In genomic region chr17:1484586-1485310, GRCh38 we compare ENCODE assay signal across 1 cellular context.
A peak's percentile ranks its signal among the peaks of the same experiment; 100 is the strongest.
TF ChIP-seq lines count a peak whose summit lies in the region.

No MANE protein-coding gene starts in this region.

TF ChIP-seq in HepG2, 621 proteins besides CTCF, POLR2A, EP300 and RAD21 (continued from another document):
- TF ChIP-seq, protein P1, sequence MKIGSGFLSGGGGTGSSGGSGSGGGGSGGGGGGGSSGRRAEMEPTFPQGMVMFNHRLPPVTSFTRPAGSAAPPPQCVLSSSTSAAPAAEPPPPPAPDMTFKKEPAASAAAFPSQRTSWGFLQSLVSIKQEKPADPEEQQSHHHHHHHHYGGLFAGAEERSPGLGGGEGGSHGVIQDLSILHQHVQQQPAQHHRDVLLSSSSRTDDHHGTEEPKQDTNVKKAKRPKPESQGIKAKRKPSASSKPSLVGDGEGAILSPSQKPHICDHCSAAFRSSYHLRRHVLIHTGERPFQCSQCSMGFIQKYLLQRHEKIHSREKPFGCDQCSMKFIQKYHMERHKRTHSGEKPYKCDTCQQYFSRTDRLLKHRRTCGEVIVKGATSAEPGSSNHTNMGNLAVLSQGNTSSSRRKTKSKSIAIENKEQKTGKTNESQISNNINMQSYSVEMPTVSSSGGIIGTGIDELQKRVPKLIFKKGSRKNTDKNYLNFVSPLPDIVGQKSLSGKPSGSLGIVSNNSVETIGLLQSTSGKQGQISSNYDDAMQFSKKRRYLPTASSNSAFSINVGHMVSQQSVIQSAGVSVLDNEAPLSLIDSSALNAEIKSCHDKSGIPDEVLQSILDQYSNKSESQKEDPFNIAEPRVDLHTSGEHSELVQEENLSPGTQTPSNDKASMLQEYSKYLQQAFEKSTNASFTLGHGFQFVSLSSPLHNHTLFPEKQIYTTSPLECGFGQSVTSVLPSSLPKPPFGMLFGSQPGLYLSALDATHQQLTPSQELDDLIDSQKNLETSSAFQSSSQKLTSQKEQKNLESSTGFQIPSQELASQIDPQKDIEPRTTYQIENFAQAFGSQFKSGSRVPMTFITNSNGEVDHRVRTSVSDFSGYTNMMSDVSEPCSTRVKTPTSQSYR (CRISPR knock-in tag; IDR thresholded peaks at IDR 0.05; ENCODE audit: borderline replicate concordance): peak; percentile 39; the same call in 1 of the 2 replicates
- TF ChIP-seq ZNF746 (CRISPR knock-in tag; IDR thresholded peaks at IDR 0.05): no peak
- TF ChIP-seq FOSL2 (CRISPR knock-in tag; IDR thresholded peaks at IDR 0.05): 0 out of 2 replicates have a peak, but pooled peaks have one; percentile 4
- 0 out of 2 replicates have a peak, but pooled peaks have one; percentile 11 for TF ChIP-seq POLR2G (IDR thresholded peaks at IDR 0.05; ENCODE audit: low read depth, low read length)
- TF ChIP-seq ZSCAN29 (CRISPR knock-in tag; conservative IDR thresholded peaks at IDR 0.05): 0 out of 2 replicates have a peak, but pooled peaks have one; percentile 6
- TF ChIP-seq IKZF4 (CRISPR knock-in tag; IDR thresholded peaks at IDR 0.05; ENCODE audit: borderline replicate concordance, low read depth, not compliant biosample characterization): no peak
- TF ChIP-seq ZNF367 (CRISPR knock-in tag; IDR thresholded peaks at IDR 0.05; ENCODE audit: borderline replicate concordance): no peak
- TF ChIP-seq HNF4G (IDR thresholded peaks at IDR 0.05; ENCODE audit: borderline replicate concordance, low read depth, low read length): no peak
- no peak for TF ChIP-seq HNF4G (CRISPR knock-in tag; IDR thresholded peaks at IDR 0.05; ENCODE audit: borderline replicate concordance, low read depth)
- peak; percentile 40 for TF ChIP-seq SRSF1 (optimal IDR thresholded peaks at IDR 0.05; ENCODE audit: low read depth, low read length)
TF ChIP-seq in HepG2: peak in this region for 15.
